Comparison of ENCODE assay signal across 10 cellular contexts in genomic region chr12:49665384-49665783, GRCh38. TPM values are rescaled to one million over a fixed set of nuclear protein-coding genes. Genes with fewer than 3 reads are reported as not detected.
A peak's percentile ranks its signal among the peaks of the same experiment; 100 is the strongest.
DNase-seq lines count a peak whose midpoint lies in the region; ATAC-seq and TF ChIP-seq lines count a peak whose summit lies in the region.
"Had no signal": no experiment of that assay in that cellular context is flagged by ENCODE, and none has a peak within 500 bp of the region (broad histone marks: within the 10 kb centered on the region; RNA-seq: fewer than 3 reads in every experiment).

No MANE protein-coding gene starts in this region.

- peaks cover 98% of the 10 kb centered on the region for H3K4me1 Mint-ChIP-seq in activated B cell treated with CpG ODN at 0.5 μM for 24 hours
- peaks cover 78 to 99% of the 10 kb centered on the region in 2 donors for H3K4me1 Mint-ChIP-seq in stimulated activated naive B cell treated with anti-CD40 and anti-IgM and Interleukin-4, amounts not matched to agents 10 μg/mL and 1 μg/mL and 100 μg/mL, for 72 hours

- ATAC-seq in activated B cell treated with CpG ODN at 0.5 μM for 24 hours (ENCODE audit: low read depth): no peak
- ATAC-seq in stimulated activated naive B cell treated with anti-CD40 and anti-IgM and Interleukin-4, amounts not matched to agents 10 μg/mL and 1 μg/mL and 100 μg/mL, for 72 hours (replicated peaks): no peak
- ATAC-seq in activated CD4-positive, CD25-positive, alpha-beta regulatory T cell treated with anti-CD3 and anti-CD28 coated beads, Interleukin-2, amount 50 U/mL, for 24 hours: no peak
- ATAC-seq: SK-N-SH treated with all-trans-retinoic acid at 6 μM for 48 hours had no signal

- peak overlapping the region; percentile 68 for H3K27ac Mint-ChIP-seq in activated B cell treated with CpG ODN at 0.5 μM for 24 hours
- peak overlapping the region; percentile 73 for H3K27ac Mint-ChIP-seq in stimulated activated naive B cell treated with anti-CD40 and anti-IgM and Interleukin-4, amounts not matched to agents 10 μg/mL and 1 μg/mL and 100 μg/mL, for 72 hours

- peaks cover 35% of the 10 kb centered on the region for H3K36me3 Mint-ChIP-seq in activated B cell treated with CpG ODN at 0.5 μM for 24 hours (ENCODE audit: low read depth)
- H3K36me3 Mint-ChIP-seq in stimulated activated naive B cell treated with anti-CD40 and anti-IgM and Interleukin-4, amounts not matched to agents 10 μg/mL and 1 μg/mL and 100 μg/mL, for 72 hours: peaks cover 53 to 74% of the 10 kb centered on the region in 2 donors

- peak; percentile 60 for DNase-seq in activated effector memory CD4-positive, alpha-beta T cell treated with anti-CD3 and anti-CD28 coated beads, Interleukin-2, amount 50 U/mL, for 16 hours
- DNase-seq in activated effector memory CD4-positive, alpha-beta T cell treated with Interleukin-2 at 50 U/mL for 16 hours: no peak
- DNase-seq in activated B cell treated with CpG ODN at 0.5 μM for 24 hours (no peak), kidney glomerular epithelial cell (lab: John Stamatoyannopoulos, UW) (no peak), NCI-H2227 (lab: John Stamatoyannopoulos, UW; ENCODE audit: unreplicated experiment) (no peak)
- no peak for DNase-seq in stimulated activated naive B cell treated with anti-CD40 and anti-IgM and Interleukin-4, amounts not matched to agents 10 μg/mL and 1 μg/mL and 100 μg/mL, for 72 hours
- DNase-seq: stimulated activated CD4-positive, alpha-beta T cell treated with anti-CD3 and anti-CD28 coated beads, Interleukin-2, amount 100 ng/mL, for 24 hours had no signal

- POLR2A ChIA-PET in activated B cell treated with CpG ODN at 0.5 μM for 24 hours (lab: Charles Lee): interaction anchor here (0.5 to 20.3 kb wide), 6 partner anchors 14 to 1690 kb away, joined by 3 to 265 read pairs (median 3); partner anchors contain the start of genes FMNL3 and TMBIM6

- H3K27me3 ChIP-seq in layer of hippocampus (ENCODE audit: control insufficient read depth, insufficient read depth, low read length): no peaks in the 10 kb centered on the region

- no peaks in the 10 kb centered on the region for H3K27me3 Mint-ChIP-seq in activated B cell treated with CpG ODN at 0.5 μM for 24 hours
- H3K27me3 Mint-ChIP-seq in stimulated activated naive B cell treated with anti-CD40 and anti-IgM and Interleukin-4, amounts not matched to agents 10 μg/mL and 1 μg/mL and 100 μg/mL, for 72 hours: no peaks in the 10 kb centered on the region

- no peak for TF ChIP-seq CTCF in activated B cell treated with CpG ODN at 0.5 μM for 24 hours (IDR thresholded peaks at IDR 0.05)

- intact Hi-C loops in activated B cell treated with CpG ODN at 0.5 μM for 24 hours (cut with micrococcal nuclease): no loop called here

- CTCF ChIA-PET in activated B cell treated with CpG ODN at 0.5 μM for 24 hours (lab: Charles Lee): interaction anchor here (1.3 kb wide), 1 partner anchor 42 kb away, joined by 3 read pairs; the partner anchor contains the start of gene FMNL3

- H3K9me3 Mint-ChIP-seq in activated B cell treated with CpG ODN at 0.5 μM for 24 hours: no peaks in the 10 kb centered on the region
- no peaks in the 10 kb centered on the region for H3K9me3 Mint-ChIP-seq in stimulated activated naive B cell treated with anti-CD40 and anti-IgM and Interleukin-4, amounts not matched to agents 10 μg/mL and 1 μg/mL and 100 μg/mL, for 72 hours

- H3K4me3 Mint-ChIP-seq in activated B cell treated with CpG ODN at 0.5 μM for 24 hours: peak overlapping the region; percentile 42
- no peak overlapping the region for H3K4me3 Mint-ChIP-seq in stimulated activated naive B cell treated with anti-CD40 and anti-IgM and Interleukin-4, amounts not matched to agents 10 μg/mL and 1 μg/mL and 100 μg/mL, for 72 hours

- peak overlapping the region; percentile 38 for H3K27ac ChIP-seq in layer of hippocampus (ENCODE audit: low read depth, low read length)

RNA-seq across cellular contexts. Expression of gene FMNL3, which starts 41.8 kb away (rescaled TPM):
- 74.7 and 84.3 TPM in 2 replicates for total RNA-seq in activated B cell treated with CpG ODN at 0.5 μM for 24 hours

RNA-seq across cellular contexts. Expression of gene PRPF40B, which starts 42.0 kb away (rescaled TPM):
- total RNA-seq in activated B cell treated with CpG ODN at 0.5 μM for 24 hours: 16.4 and 23.4 TPM in 2 replicates

RNA-seq across cellular contexts. Expression of gene FAM186B, which starts 59.9 kb away (rescaled TPM):
- total RNA-seq in activated B cell treated with CpG ODN at 0.5 μM for 24 hours: 0.93 and 1.5 TPM in 2 replicates
